ENCODE assay signal across 9 cellular contexts in the genomic region with DNA sequence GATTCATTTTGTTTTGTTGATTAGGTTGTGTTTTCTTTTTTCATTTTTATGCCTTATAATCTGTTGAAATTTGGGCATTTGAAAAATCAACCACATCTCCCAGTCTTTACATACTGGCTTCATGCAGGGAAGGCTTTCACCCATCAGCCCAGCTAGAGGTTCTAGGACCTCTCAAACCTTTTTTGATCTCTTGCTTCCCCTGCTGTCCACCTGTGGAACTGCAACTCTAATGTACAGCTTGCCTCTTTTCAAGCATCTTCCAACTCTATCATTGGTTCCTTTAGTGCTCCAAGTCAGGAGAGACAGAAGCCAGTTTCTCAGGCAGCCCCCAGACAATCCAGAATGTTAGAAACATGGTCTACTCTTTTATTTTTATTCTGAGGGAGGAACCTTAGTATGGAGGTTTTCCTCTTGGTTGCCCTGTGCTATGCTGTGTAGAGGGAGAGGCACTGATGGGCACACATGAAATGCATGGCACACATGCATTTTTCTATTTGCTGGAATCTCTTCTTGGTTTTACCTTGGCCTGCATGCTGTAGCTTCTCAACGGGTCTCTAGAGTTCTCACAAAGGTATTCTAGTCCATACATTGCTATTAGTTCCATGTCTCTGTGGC.
DNase-seq lines count a peak whose midpoint lies in the region; ATAC-seq and TF ChIP-seq lines count a peak whose summit lies in the region.
"Had no signal": no experiment of that assay in that cellular context is flagged by ENCODE, and none has a peak within 500 bp of the region (broad histone marks: within the 10 kb centered on the region; RNA-seq: fewer than 3 reads in every experiment).

No MANE protein-coding gene starts in this region.

- ATAC-seq in GM21423 (IDR thresholded peaks at IDR 0.05; ENCODE audit: unreplicated experiment) (peak; percentile 71), body of pancreas (no peak)
- ATAC-seq in CD4-positive, alpha-beta T cell (ENCODE audit: poor library complexity): no peak

- peak; percentile 1 to 35 for DNase-seq in NCI-H446 (lab: John Stamatoyannopoulos, UW)
- DNase-seq in NCI-H446 treated with DMSO at 0.1 percent for 48 hours (lab: John Stamatoyannopoulos, UW): no peak
- peak; percentile 56 for DNase-seq in NCI-H1694 (lab: John Stamatoyannopoulos, UW)
- peak; percentile 28 to 61 (median 45) for DNase-seq in body of pancreas
- DNase-seq in mucosa of gallbladder (ENCODE audit: low spot score): peak; percentile 24
- no peak for DNase-seq in CD4-positive, alpha-beta T cell
- no peak for DNase-seq in activated CD4-positive, CD25-positive, alpha-beta regulatory T cell treated with anti-CD3 and anti-CD28 coated beads, Interleukin-2, amount 50 U/mL, for 72 hours
- DNase-seq: activated naive CD8-positive, alpha-beta T cell treated with anti-CD3 and anti-CD28 coated beads, Interleukin-2, amount 10 ng/mL, durations not matched to agents 7 days and 5 days had no signal

- intact Hi-C loops in body of pancreas (cut with DNase I): no loop called here
- intact Hi-C loops in CD4-positive, alpha-beta T cell (cut with DNase I, micrococcal nuclease): no loop called here

- no peaks in the 10 kb centered on the region for H3K36me3 Mint-ChIP-seq in CD4-positive, alpha-beta T cell (ENCODE audit: low read depth)
- H3K36me3 Mint-ChIP-seq: activated naive CD8-positive, alpha-beta T cell treated with anti-CD3 and anti-CD28 coated beads, Interleukin-2, amount 10 ng/mL, durations not matched to agents 7 days and 5 days had no signal

- no peak overlapping the region for H3K4me3 ChIP-seq in body of pancreas

- no peaks in the 10 kb centered on the region for H3K27me3 ChIP-seq in body of pancreas
- H3K27me3 ChIP-seq in CD4-positive, alpha-beta T cell (ENCODE audit: control insufficient read depth, insufficient read depth, low read length): no peaks in the 10 kb centered on the region

- no peaks in the 10 kb centered on the region for H3K4me1 ChIP-seq in body of pancreas

- WGBS in body of pancreas, 2 donors: 29 to 32% methylated on average over 1 of the region's 1 CpG

- peaks cover 8% of the 10 kb centered on the region for H3K9me3 Mint-ChIP-seq in CD4-positive, alpha-beta T cell

- no peak overlapping the region for H3K4me3 Mint-ChIP-seq in CD4-positive, alpha-beta T cell
- H3K4me3 Mint-ChIP-seq: activated naive CD8-positive, alpha-beta T cell treated with anti-CD3 and anti-CD28 coated beads, Interleukin-2, amount 10 ng/mL, durations not matched to agents 7 days and 5 days had no signal

- TF ChIP-seq POLR2A in body of pancreas (IDR thresholded peaks at IDR 0.05): no peak

- H3K27ac ChIP-seq in body of pancreas: no peak overlapping the region
- H3K27ac ChIP-seq in CD4-positive, alpha-beta T cell (ENCODE audit: low read depth, low read length): no peak overlapping the region

- no peaks in the 10 kb centered on the region for H3K9me3 ChIP-seq in body of pancreas
- no peaks in the 10 kb centered on the region for H3K9me3 ChIP-seq in CD4-positive, alpha-beta T cell (ENCODE audit: control insufficient read depth, low read length)

- no peak overlapping the region for H3K27ac Mint-ChIP-seq in CD4-positive, alpha-beta T cell
- H3K27ac Mint-ChIP-seq: activated naive CD8-positive, alpha-beta T cell treated with anti-CD3 and anti-CD28 coated beads, Interleukin-2, amount 10 ng/mL, durations not matched to agents 7 days and 5 days had no signal

- no peaks in the 10 kb centered on the region for H3K4me1 Mint-ChIP-seq in CD4-positive, alpha-beta T cell (ENCODE audit: low read depth)
- H3K4me1 Mint-ChIP-seq: activated naive CD8-positive, alpha-beta T cell treated with anti-CD3 and anti-CD28 coated beads, Interleukin-2, amount 10 ng/mL, durations not matched to agents 7 days and 5 days had no signal

- POLR2A ChIA-PET in CD4-positive, alpha-beta T cell (lab: Charles Lee): no interaction called here

- CTCF ChIA-PET in CD4-positive, alpha-beta T cell (lab: Charles Lee): no interaction called here

- H3K36me3 ChIP-seq in body of pancreas (replicated peaks in 1 of 2; ENCODE audit: insufficient read depth in 1 of 2, low read depth in 2 of 2): no peaks in the 10 kb centered on the region

- no peaks in the 10 kb centered on the region for H3K27me3 Mint-ChIP-seq in CD4-positive, alpha-beta T cell
- H3K27me3 Mint-ChIP-seq: activated naive CD8-positive, alpha-beta T cell treated with anti-CD3 and anti-CD28 coated beads, Interleukin-2, amount 10 ng/mL, durations not matched to agents 7 days and 5 days had no signal

- TF ChIP-seq CTCF in body of pancreas (IDR thresholded peaks at IDR 0.05): peak; percentile 18 to 72 (median 55)
- TF ChIP-seq CTCF in CD4-positive, alpha-beta T cell (IDR thresholded peaks at IDR 0.05): no peak

Comparison
In these comparisons a context has a peak if more than half of its experiments do, and no peak if none do; other contexts are left out.
1. DNase-seq: peak in NCI-H446 (2 of 2), NCI-H1694 (single experiment), body of pancreas (4 of 4) and mucosa of gallbladder (single experiment); none in NCI-H446 treated with DMSO at 0.1 percent for 48 hours (single experiment), CD4-positive, alpha-beta T cell (0 of 10) and activated CD4-positive, CD25-positive, alpha-beta regulatory T cell treated with anti-CD3 and anti-CD28 coated beads, Interleukin-2, amount 50 U/mL, for 72 hours (single experiment).